ENCODE assay signal across 1 cellular context in genomic region chrX:49177338-49177833, GRCh38.
TF ChIP-seq lines count a peak whose summit lies in the region.

No MANE protein-coding gene starts in this region.

TF ChIP-seq in GM12878, 131 proteins besides CTCF, POLR2A, EP300 and RAD21:
- no peak for TF ChIP-seq MXI1 (IDR thresholded peaks at IDR 0.05; ENCODE audit: low read depth, low read length)
- no peak for TF ChIP-seq LARP7 (IDR thresholded peaks at IDR 0.05)
- TF ChIP-seq CREM (IDR thresholded peaks at IDR 0.05; ENCODE audit: low read depth) = no peak
- no peak for TF ChIP-seq YBX1 (IDR thresholded peaks at IDR 0.05)
- TF ChIP-seq MYC (IDR thresholded peaks at IDR 0.05; ENCODE audit: insufficient read depth, insufficient read length, insufficient replicate concordance, low read length, severe bottlenecking) = no peak
- TF ChIP-seq ZNF274 (IDR thresholded peaks at IDR 0.05; ENCODE audit: insufficient read depth, insufficient read length) = no peak
- no peak for TF ChIP-seq ELK1 (IDR thresholded peaks at IDR 0.05; ENCODE audit: low read depth, low read length)
- no peak for TF ChIP-seq ZNF687 (IDR thresholded peaks at IDR 0.05)
- TF ChIP-seq NBN (IDR thresholded peaks at IDR 0.05) = no peak
- TF ChIP-seq TARDBP (IDR thresholded peaks at IDR 0.05; ENCODE audit: borderline replicate concordance) = no peak
- no peak for TF ChIP-seq CBX3 (IDR thresholded peaks at IDR 0.05; ENCODE audit: borderline replicate concordance, low read depth)
TF ChIP-seq in GM12878: peak in this region for 0.
